Comparison of ENCODE assay signal across 27 cellular contexts in the genomic region with DNA sequence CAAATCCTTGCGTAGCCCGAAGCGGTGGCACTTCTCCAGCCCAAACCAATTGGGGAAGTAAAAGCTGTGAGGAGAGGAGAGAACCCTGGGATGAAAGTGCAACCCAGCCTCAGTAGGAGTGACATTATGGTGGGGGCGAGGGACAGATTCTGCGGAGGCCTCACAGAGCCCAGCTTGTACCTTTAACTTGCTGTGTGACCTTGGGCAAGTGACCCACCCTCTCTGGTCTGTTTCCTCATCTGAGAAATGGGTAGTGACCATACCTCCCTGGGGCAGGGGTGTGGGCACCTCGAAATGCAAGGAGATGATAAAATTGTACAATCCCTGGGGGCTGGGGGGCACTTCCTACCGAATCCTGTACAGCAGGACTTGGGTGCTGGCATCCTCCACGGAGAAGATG. TPM values are rescaled to one million over a fixed set of nuclear protein-coding genes. Genes with fewer than 3 reads are reported as not detected.
DNase-seq lines count a peak whose midpoint lies in the region; ATAC-seq and TF ChIP-seq lines count a peak whose summit lies in the region.
"Had no signal": no experiment of that assay in that cellular context is flagged by ENCODE, and none has a peak within 500 bp of the region (broad histone marks: within the 10 kb centered on the region; RNA-seq: fewer than 3 reads in every experiment).

No MANE protein-coding gene starts in this region.

- H4K20me1 ChIP-seq in osteoblast (ENCODE audit: insufficient read depth, low read length) = no peaks in the 10 kb centered on the region

- CTCF ChIA-PET in CD8-positive, alpha-beta memory T cell (lab: Charles Lee) = interaction anchor here (1.2 to 2.4 kb wide), 3 partner anchors 12 to 59 kb away, joined by 3 to 10 read pairs (median 5); a partner anchor contains a TSS

- H2AFZ ChIP-seq in osteoblast (ENCODE audit: low read length) = no peak overlapping the region
- H2AFZ ChIP-seq: GM23248 had no signal

- H3K79me2 ChIP-seq in osteoblast (ENCODE audit: insufficient read depth, low read length) = no peaks in the 10 kb centered on the region

- H3K27ac ChIP-seq in CD8-positive, alpha-beta memory T cell (ENCODE audit: low read depth, low read length) = no peak overlapping the region
- no peak overlapping the region for H3K27ac ChIP-seq in osteoblast (ENCODE audit: low read depth, low read length)
- H3K27ac ChIP-seq: adrenal gland, GM23248, lower lobe of right lung, right atrium auricular region, stomach, transverse colon had no signal

- POLR2A ChIA-PET in CD8-positive, alpha-beta memory T cell (lab: Charles Lee) = no interaction called here

- H3K4me3 ChIP-seq in CD8-positive, alpha-beta memory T cell (ENCODE audit: low read length) = no peak overlapping the region
- H3K4me3 ChIP-seq in osteoblast (ENCODE audit: insufficient read depth, low read length) = no peak overlapping the region
- H3K4me3 ChIP-seq: adrenal gland, GM23248, lower lobe of right lung, right atrium auricular region, transverse colon had no signal

- H3K4me2 ChIP-seq in osteoblast (ENCODE audit: insufficient read depth, low read length) = no peak overlapping the region

- no peaks in the 10 kb centered on the region for H3K27me3 ChIP-seq in CD8-positive, alpha-beta memory T cell (ENCODE audit: insufficient read depth, low read length, poor library complexity, severe bottlenecking)
- H3K27me3 ChIP-seq in osteoblast (ENCODE audit: insufficient read depth, low read length) = no peaks in the 10 kb centered on the region
- H3K27me3 ChIP-seq: adrenal gland, right atrium auricular region had no signal

- H3K27me3 Mint-ChIP-seq in activated T-cell treated with anti-CD3 and anti-CD28 coated beads, Interleukin-2, amount 50 U/mL, for 24 hours = no peaks in the 10 kb centered on the region
- no peaks in the 10 kb centered on the region for H3K27me3 Mint-ChIP-seq in CD8-positive, alpha-beta memory T cell
- no peaks in the 10 kb centered on the region for H3K27me3 Mint-ChIP-seq in activated T-helper 17 cell treated with anti-CD3 and anti-CD28 coated beads, Interleukin-2, amount 50 U/mL, for 72 hours
- peaks cover 11% of the 10 kb centered on the region for H3K27me3 Mint-ChIP-seq in glutamatergic neuron (ENCODE audit: unreplicated experiment)

- H3K9me3 Mint-ChIP-seq in activated T-cell treated with anti-CD3 and anti-CD28 coated beads, Interleukin-2, amount 50 U/mL, for 24 hours = no peaks in the 10 kb centered on the region
- H3K9me3 Mint-ChIP-seq in CD8-positive, alpha-beta memory T cell = no peaks in the 10 kb centered on the region
- H3K9me3 Mint-ChIP-seq in activated T-helper 17 cell treated with anti-CD3 and anti-CD28 coated beads, Interleukin-2, amount 50 U/mL, for 72 hours = no peaks in the 10 kb centered on the region
- peaks cover 3% of the 10 kb centered on the region for H3K9me3 Mint-ChIP-seq in glutamatergic neuron (ENCODE audit: unreplicated experiment)

- no peak for ATAC-seq in activated T-helper 17 cell treated with anti-CD3 and anti-CD28 coated beads, Interleukin-2, amount 50 U/mL, for 72 hours (replicated peaks)
- ATAC-seq: lower lobe of right lung, Panc1 had no signal

- DNase-seq in activated T-cell treated with anti-CD3 and anti-CD28 coated beads, Interleukin-2, amount 50 U/mL, for 24 hours = no peak
- DNase-seq in activated T-cell treated with anti-CD3 and anti-CD28 coated beads for 4 hours = no peak
- DNase-seq in CD8-positive, alpha-beta memory T cell = no peak
- peak; percentile 77 for DNase-seq in osteoblast (ENCODE audit: insufficient read length, low spot score, missing footprints)
- DNase-seq in mesenteric fat pad (ENCODE audit: low spot score) = no peak
- DNase-seq in glutamatergic neuron = no peak
- DNase-seq in UCSD-AML1 (lab: John Stamatoyannopoulos, UW; ENCODE audit: unreplicated experiment) = no peak
- DNase-seq: ACHN; adrenal gland; C1 segment of cervical spinal cord; DMS 273 treated with DMSO at 0.1 percent for 48 hours; GM23248; kidney; lower lobe of right lung; NCI-H1092; NCI-H2081; occipital lobe; SIG-M5; stimulated activated CD4-positive, alpha-beta T cell treated with anti-CD3 and anti-CD28 coated beads, Interleukin-4, amount 100 ng/mL, for 4 hours; stomach; transverse colon had no signal

- peak overlapping the region; percentile 99 for H3K27ac Mint-ChIP-seq in activated T-cell treated with anti-CD3 and anti-CD28 coated beads, Interleukin-2, amount 50 U/mL, for 24 hours
- H3K27ac Mint-ChIP-seq in CD8-positive, alpha-beta memory T cell = peak overlapping the region in 6 of 8 donors; percentile 21 to 72 (median 60)
- peak overlapping the region; percentile 59 for H3K27ac Mint-ChIP-seq in activated T-helper 17 cell treated with anti-CD3 and anti-CD28 coated beads, Interleukin-2, amount 50 U/mL, for 72 hours
- H3K27ac Mint-ChIP-seq in glutamatergic neuron (ENCODE audit: unreplicated experiment) = no peak overlapping the region

- H3K36me3 ChIP-seq in CD8-positive, alpha-beta memory T cell (ENCODE audit: insufficient read depth, low read length) = peaks cover 48% of the 10 kb centered on the region
- H3K36me3 ChIP-seq in osteoblast (ENCODE audit: insufficient read depth, low read length) = no peaks in the 10 kb centered on the region
- H3K36me3 ChIP-seq: adrenal gland, right atrium auricular region, transverse colon had no signal

- peaks cover 52% of the 10 kb centered on the region for H3K4me1 Mint-ChIP-seq in activated T-cell treated with anti-CD3 and anti-CD28 coated beads, Interleukin-2, amount 50 U/mL, for 24 hours (ENCODE audit: low read depth)
- peaks cover 38 to 51% (median 42%) of the 10 kb centered on the region in 3 donors for H3K4me1 Mint-ChIP-seq in CD8-positive, alpha-beta memory T cell
- H3K4me1 Mint-ChIP-seq in activated T-helper 17 cell treated with anti-CD3 and anti-CD28 coated beads, Interleukin-2, amount 50 U/mL, for 72 hours = peaks cover 6% of the 10 kb centered on the region
- no peaks in the 10 kb centered on the region for H3K4me1 Mint-ChIP-seq in glutamatergic neuron (ENCODE audit: low read depth, unreplicated experiment)

- H3K9me3 ChIP-seq in CD8-positive, alpha-beta memory T cell (ENCODE audit: low read length) = no peaks in the 10 kb centered on the region
- H3K9me3 ChIP-seq in osteoblast (ENCODE audit: low read depth, low read length) = no peaks in the 10 kb centered on the region
- H3K9me3 ChIP-seq: adrenal gland, lower lobe of right lung, right atrium auricular region, stomach, transverse colon had no signal

- no peak overlapping the region for H3K4me3 Mint-ChIP-seq in activated T-cell treated with anti-CD3 and anti-CD28 coated beads, Interleukin-2, amount 50 U/mL, for 24 hours
- H3K4me3 Mint-ChIP-seq in CD8-positive, alpha-beta memory T cell = peak overlapping the region in 2 of 7 donors; percentile 27 to 67
- peak overlapping the region; percentile 82 for H3K4me3 Mint-ChIP-seq in activated T-helper 17 cell treated with anti-CD3 and anti-CD28 coated beads, Interleukin-2, amount 50 U/mL, for 72 hours
- no peak overlapping the region for H3K4me3 Mint-ChIP-seq in glutamatergic neuron (ENCODE audit: unreplicated experiment)

- peaks cover 36% of the 10 kb centered on the region for H3K4me1 ChIP-seq in CD8-positive, alpha-beta memory T cell (ENCODE audit: insufficient read depth, low read length)
- peaks cover 3% of the 10 kb centered on the region for H3K4me1 ChIP-seq in osteoblast (ENCODE audit: insufficient read depth, low read length)

- TF ChIP-seq CTCF in osteoblast (IDR thresholded peaks at IDR 0.05; ENCODE audit: extremely low read depth, low read depth, low read length) = no peak
- no peak for TF ChIP-seq CTCF in glutamatergic neuron (IDR thresholded peaks at IDR 0.05; ENCODE audit: partially characterized antibody, unreplicated experiment)

- H3K36me3 Mint-ChIP-seq in activated T-cell treated with anti-CD3 and anti-CD28 coated beads, Interleukin-2, amount 50 U/mL, for 24 hours (ENCODE audit: low read depth) = peaks cover 89% of the 10 kb centered on the region
- peaks cover 6 to 53% (median 8%) of the 10 kb centered on the region in 3 donors for H3K36me3 Mint-ChIP-seq in CD8-positive, alpha-beta memory T cell
- peaks cover 93% of the 10 kb centered on the region for H3K36me3 Mint-ChIP-seq in activated T-helper 17 cell treated with anti-CD3 and anti-CD28 coated beads, Interleukin-2, amount 50 U/mL, for 72 hours (ENCODE audit: low read depth)
- no peaks in the 10 kb centered on the region for H3K36me3 Mint-ChIP-seq in glutamatergic neuron (ENCODE audit: unreplicated experiment)

RNA-seq across cellular contexts. Expression of a gene that starts 4.4 kb away (rescaled TPM):
- total RNA-seq in CD8-positive, alpha-beta memory T cell = 100 to 1,000 TPM; 119 to 125 TPM
- polyA plus RNA-seq in CD8-positive, alpha-beta memory T cell = 84.0 TPM
- total RNA-seq in activated T-helper 17 cell treated with anti-CD3 and anti-CD28 coated beads, Interleukin-2, amount 50 U/mL, for 72 hours = 100 to 1,000 TPM; 186 to 250 TPM
- total RNA-seq in osteoblast (1.8 and 2.4 TPM in 2 replicates), mesenteric fat pad (20.1 TPM), glutamatergic neuron (ENCODE audit: unreplicated experiment) (1.3 TPM)

RNA-seq across cellular contexts. Expression of a gene that starts 16.3 kb away (rescaled TPM):
- total RNA-seq in CD8-positive, alpha-beta memory T cell = 1,000 to 10,000 TPM; 3,114 to 3,151 TPM
- 3,296 TPM for polyA plus RNA-seq in CD8-positive, alpha-beta memory T cell
- 1,000 to 10,000 TPM; 2,920 to 3,543 TPM for total RNA-seq in activated T-helper 17 cell treated with anti-CD3 and anti-CD28 coated beads, Interleukin-2, amount 50 U/mL, for 72 hours
- total RNA-seq in osteoblast (786 and 869 TPM in 2 replicates), mesenteric fat pad (1,467 TPM), glutamatergic neuron (ENCODE audit: unreplicated experiment) (1,135 TPM)

RNA-seq across cellular contexts. Expression of a gene that starts 22.1 kb away (rescaled TPM):
- 1 to 10 TPM; 1.8 to 2.9 TPM for total RNA-seq in CD8-positive, alpha-beta memory T cell
- polyA plus RNA-seq in CD8-positive, alpha-beta memory T cell = 2.6 TPM
- total RNA-seq in activated T-helper 17 cell treated with anti-CD3 and anti-CD28 coated beads, Interleukin-2, amount 50 U/mL, for 72 hours = 1 to 10 TPM; 7.6 to 8.3 TPM
- total RNA-seq in osteoblast (not detected in 2 replicates), mesenteric fat pad (0.61 TPM), glutamatergic neuron (ENCODE audit: unreplicated experiment) (not detected)
- total RNA-seq: G401, GM23248, kidney, lower lobe of right lung, NCI-H460, occipital lobe, right atrium auricular region, stomach, transverse colon had no signal
- polyA plus RNA-seq: GM23248 had no signal

RNA-seq across cellular contexts. Expression of a gene that starts 28.3 kb away (rescaled TPM):
- 1 to 10 TPM; 1.2 to 1.7 TPM for total RNA-seq in CD8-positive, alpha-beta memory T cell
- 0.33 TPM for polyA plus RNA-seq in CD8-positive, alpha-beta memory T cell
- total RNA-seq in activated T-helper 17 cell treated with anti-CD3 and anti-CD28 coated beads, Interleukin-2, amount 50 U/mL, for 72 hours = 1 to 10 TPM in 1 of 2 donors, under 1 TPM in 1; 0.65 to 1.4 TPM
- total RNA-seq in osteoblast = under 0.01 TPM in 2 replicates
- total RNA-seq in mesenteric fat pad = 0.22 TPM
- total RNA-seq in glutamatergic neuron (ENCODE audit: unreplicated experiment) = 4.3 TPM
- total RNA-seq: adrenal gland, GM23248, right atrium auricular region, transverse colon had no signal
- polyA plus RNA-seq: GM23248 had no signal

RNA-seq across cellular contexts. Expression of a gene that starts 48.5 kb away (rescaled TPM):
- total RNA-seq in CD8-positive, alpha-beta memory T cell = not detected
- not detected for polyA plus RNA-seq in CD8-positive, alpha-beta memory T cell
- 1 to 10 TPM in 1 of 2 donors, not detected in 1; 1.2 TPM for total RNA-seq in activated T-helper 17 cell treated with anti-CD3 and anti-CD28 coated beads, Interleukin-2, amount 50 U/mL, for 72 hours
- not detected in 2 replicates for total RNA-seq in osteoblast
- 0.32 TPM for total RNA-seq in mesenteric fat pad
- total RNA-seq in glutamatergic neuron (ENCODE audit: unreplicated experiment) = not detected
- total RNA-seq: activated CD8-positive, alpha-beta memory T cell treated with anti-CD3 and anti-CD28 coated beads for 36 hours; G401; GM23248; occipital lobe; right atrium auricular region had no signal
- polyA plus RNA-seq: GM23248 had no signal
